21 cellular contexts compared by ENCODE assay signal in genomic region chr11:82869657-82870056, GRCh38. TPM values are rescaled to one million over a fixed set of nuclear protein-coding genes. Genes with fewer than 3 reads are reported as not detected.
A peak's percentile ranks its signal among the peaks of the same experiment; 100 is the strongest.
DNase-seq lines count a peak whose midpoint lies in the region; ATAC-seq, FAIRE-seq and TF ChIP-seq lines count a peak whose summit lies in the region.
"Had no signal": no experiment of that assay in that cellular context is flagged by ENCODE, and none has a peak within 500 bp of the region (broad histone marks: within the 10 kb centered on the region; RNA-seq: fewer than 3 reads in every experiment).

No MANE protein-coding gene starts in this region.

- H4K20me1 ChIP-seq in GM23248 (ENCODE audit: insufficient read depth) (no peaks in the 10 kb centered on the region), HepG2 (ENCODE audit: insufficient read depth, low read length) (no peaks in the 10 kb centered on the region)

- no peak overlapping the region for H3K9ac ChIP-seq in GM23248
- no peak overlapping the region for H3K9ac ChIP-seq in HepG2 (ENCODE audit: insufficient read depth, low read depth, low read length)

- H3K4me3 ChIP-seq in GM23248: no peak overlapping the region
- H3K4me3 ChIP-seq in HepG2 (replicated peaks in 1 of 3; ENCODE audit: insufficient read depth in 1 of 3, low read depth in 2 of 3, low read length in 3 of 3): no peak overlapping the region

- no peak for TF ChIP-seq POLR2A in HepG2 (IDR thresholded peaks at IDR 0.05; ENCODE audit: insufficient read depth in 1 of 2, low read depth in 2 of 2, low read length in 2 of 2)
- TF ChIP-seq POLR2A in GM12891 (IDR thresholded peaks at IDR 0.05; ENCODE audit: low read depth, low read length): no peak

- H3K27ac Mint-ChIP-seq in stimulated activated memory B cell treated with anti-CD40 and anti-IgM and Interleukin-4, amounts not matched to agents 10 μg/mL and 1 μg/mL and 100 μg/mL, for 72 hours: peak overlapping the region; percentile 76

- no peak for TF ChIP-seq RAD21 in HepG2 (CRISPR knock-in tag; IDR thresholded peaks at IDR 0.05)

- H3K4me2 ChIP-seq in GM23248 (ENCODE audit: unreplicated experiment): peak overlapping the region; percentile 19
- no peak overlapping the region for H3K4me2 ChIP-seq in HepG2 (ENCODE audit: low read depth, low read length)

- H3K27me3 ChIP-seq in GM23248 (replicated peaks; ENCODE audit: insufficient read depth) (no peaks in the 10 kb centered on the region), HepG2 (ENCODE audit: control insufficient read depth in 1 of 2, insufficient read depth in 2 of 2, low read length in 2 of 2) (no peaks in the 10 kb centered on the region)

- no peaks in the 10 kb centered on the region for H3K27me3 Mint-ChIP-seq in stimulated activated memory B cell treated with anti-CD40 and anti-IgM and Interleukin-4, amounts not matched to agents 10 μg/mL and 1 μg/mL and 100 μg/mL, for 72 hours
- H3K27me3 Mint-ChIP-seq: stimulated activated naive B cell treated with anti-CD40 and anti-IgM and Interleukin-4, amounts not matched to agents 10 μg/mL and 1 μg/mL and 100 μg/mL, for 72 hours had no signal

- no peaks in the 10 kb centered on the region for H3K36me3 Mint-ChIP-seq in stimulated activated memory B cell treated with anti-CD40 and anti-IgM and Interleukin-4, amounts not matched to agents 10 μg/mL and 1 μg/mL and 100 μg/mL, for 72 hours
- H3K36me3 Mint-ChIP-seq: stimulated activated naive B cell treated with anti-CD40 and anti-IgM and Interleukin-4, amounts not matched to agents 10 μg/mL and 1 μg/mL and 100 μg/mL, for 72 hours had no signal

- peaks cover 7% of the 10 kb centered on the region; the same call in 1 of the 2 replicates for H3F3A ChIP-seq in GM23248 (ENCODE audit: insufficient read depth)

- H3K4me1 ChIP-seq in GM23248 (ENCODE audit: insufficient read depth): peaks cover 11% of the 10 kb centered on the region
- H3K4me1 ChIP-seq in HepG2 (ENCODE audit: insufficient read depth, low read length): 0 out of 2 replicates have a peak, but pooled peaks cover 8% of the 10 kb centered on the region
- H3K4me1 ChIP-seq: Caco-2 had no signal

- TF ChIP-seq CTCF in HepG2 (CRISPR knock-in tag; IDR thresholded peaks at IDR 0.05): no peak

- H3K27ac ChIP-seq in GM23248 (no peak overlapping the region), HepG2 (ENCODE audit: extremely low read length, insufficient read depth, low read length) (no peak overlapping the region)

- CTCF ChIA-PET in HepG2 (lab: Yijun Ruan, JAX; ENCODE audit: low intra/inter-chr PET ratio, low total read pairs): no interaction called here

- H3K9me3 ChIP-seq in GM23248 (ENCODE audit: low read depth) (no peaks in the 10 kb centered on the region), HepG2 (ENCODE audit: low read length) (no peaks in the 10 kb centered on the region)
- H3K9me3 ChIP-seq: Caco-2 had no signal

- no peaks in the 10 kb centered on the region for H3K9me3 Mint-ChIP-seq in stimulated activated memory B cell treated with anti-CD40 and anti-IgM and Interleukin-4, amounts not matched to agents 10 μg/mL and 1 μg/mL and 100 μg/mL, for 72 hours
- H3K9me3 Mint-ChIP-seq: stimulated activated naive B cell treated with anti-CD40 and anti-IgM and Interleukin-4, amounts not matched to agents 10 μg/mL and 1 μg/mL and 100 μg/mL, for 72 hours had no signal

- H3K4me3 Mint-ChIP-seq in stimulated activated memory B cell treated with anti-CD40 and anti-IgM and Interleukin-4, amounts not matched to agents 10 μg/mL and 1 μg/mL and 100 μg/mL, for 72 hours: no peak overlapping the region
- H3K4me3 Mint-ChIP-seq: stimulated activated naive B cell treated with anti-CD40 and anti-IgM and Interleukin-4, amounts not matched to agents 10 μg/mL and 1 μg/mL and 100 μg/mL, for 72 hours had no signal

- H3K9me2 ChIP-seq in GM23248 (ENCODE audit: insufficient read depth): no peaks in the 10 kb centered on the region

- no peaks in the 10 kb centered on the region for H3K36me3 ChIP-seq in GM23248 (ENCODE audit: low read depth)
- no peaks in the 10 kb centered on the region for H3K36me3 ChIP-seq in HepG2 (replicated peaks in 1 of 2; ENCODE audit: control insufficient read depth in 1 of 2, insufficient read depth in 2 of 2, low read length in 2 of 2)

- H3K79me2 ChIP-seq in GM23248 (ENCODE audit: insufficient read depth): no peaks in the 10 kb centered on the region
- peaks cover 3% of the 10 kb centered on the region for H3K79me2 ChIP-seq in HepG2 (ENCODE audit: insufficient read depth, low read length)

- POLR2A ChIA-PET in HepG2 (lab: Yijun Ruan, JAX): no interaction called here

- TF ChIP-seq EP300 in HepG2 (IDR thresholded peaks at IDR 0.05; ENCODE audit: low read depth in 2 of 2, low read length in 2 of 2) (no peak), HepG2 (CRISPR knock-in tag; IDR thresholded peaks at IDR 0.05; ENCODE audit: borderline replicate concordance) (no peak)

- no TSS peak for BruUV-seq in HepG2 (replicated peaks; lab: Mats Ljungman, UMichigan)

- FAIRE-seq in HepG2 (lab: Jason Lieb, UNC) (no peak), GM12891 (lab: Jason Lieb, UNC) (no peak)

- H2AFZ ChIP-seq in GM23248: no peak overlapping the region
- no peak overlapping the region for H2AFZ ChIP-seq in HepG2 (ENCODE audit: low read length)

- peaks cover 24% of the 10 kb centered on the region for H3K4me1 Mint-ChIP-seq in stimulated activated memory B cell treated with anti-CD40 and anti-IgM and Interleukin-4, amounts not matched to agents 10 μg/mL and 1 μg/mL and 100 μg/mL, for 72 hours

- in situ Hi-C loops in GM23248 (cut with MboI) (loop anchor here (10.0 to 25.0 kb wide), 2 partner anchors 145 to 943 kb away; no protein-coding TSS in a partner anchor), HepG2 (cut with HindIII; ENCODE audit: extremely low pct_ligation_motif_present, low pct_unique_long_range_greater_than_20kb) (loop anchor here (10.0 to 25.0 kb wide), 2 partner anchors 95 to 943 kb away; no protein-coding TSS in a partner anchor)

- DNase-seq in GM23248 (no peak), HepG2 (ENCODE audit: low spot score) (no peak), GM12891 (ENCODE audit: insufficient read length, low spot score) (no peak), COR-L47 (lab: John Stamatoyannopoulos, UW) (no peak)
- DNase-seq: activated CD4-positive, alpha-beta T cell treated with anti-CD3 and anti-CD28 coated beads, Interleukin-2, amount 50 U/mL, for 48 hours; activated naive CD4-positive, alpha-beta T cell; anterior cingulate cortex; Caco-2; cerebellar nuclear complex; effector memory CD4-positive, alpha-beta T cell; GOT3; hypothalamus; islet precursor cell; NCI-H1105 treated with DMSO at 0.1 percent for 48 hours; NCI-H524 treated with DMSO at 0.1 percent for 48 hours; stimulated activated CD4-positive, alpha-beta T cell treated with anti-CD3 and anti-CD28 coated beads, Interleukin-15, amount 100 ng/mL, for 24 hours; stimulated activated naive B cell treated with anti-CD40 and anti-IgM and Interleukin-4, amounts not matched to agents 10 μg/mL and 1 μg/mL and 100 μg/mL, for 72 hours had no signal

- intact Hi-C loops in HepG2 (cut with micrococcal nuclease; ENCODE audit: unreplicated experiment): no loop called here

- ATAC-seq in esophagus mucosa (peak; percentile 91), HepG2 (no peak), GM21381 (IDR thresholded peaks at IDR 0.05; ENCODE audit: unreplicated experiment) (no peak), GM18519 (IDR thresholded peaks at IDR 0.05; ENCODE audit: low FRiP score, unreplicated experiment) (no peak)
- no peak for ATAC-seq in stimulated activated memory B cell treated with anti-CD40 and anti-IgM and Interleukin-4, amounts not matched to agents 10 μg/mL and 1 μg/mL and 100 μg/mL, for 72 hours
- ATAC-seq: stimulated activated naive B cell treated with anti-CD40 and anti-IgM and Interleukin-4, amounts not matched to agents 10 μg/mL and 1 μg/mL and 100 μg/mL, for 72 hours had no signal

RNA-seq across cellular contexts. Expression of gene PRCP, which starts 30.6 kb away (rescaled TPM):
- total RNA-seq in GM23248 (2014; rRNA removed; shearing (Covaris generic)): 66.3 and 84.1 TPM in 2 replicates
- polyA plus RNA-seq in GM23248 (2016; fragmentation: Nextera tagmentation; extraction: Ambion mirVana): 85.7 and 90.1 TPM in 2 replicates
- 48.5 TPM for total RNA-seq in esophagus mucosa
- 49.9 and 84.2 TPM in 2 replicates for total RNA-seq in HepG2 (2016; rRNA removed; fragmentation: Illumina TruSeq; extraction: Trizol)
- 12.9 and 14.2 TPM in 2 replicates for total RNA-seq in HepG2 (2016; cell fraction: cytosol; rRNA removed; fragmentation: Illumina TruSeq; extraction: Trizol; ENCODE audit: low read depth)
- 49.2 and 86.3 TPM in 2 replicates for total RNA-seq in HepG2 (2016; cell fraction: insoluble cytoplasmic fraction; rRNA removed; fragmentation: Illumina TruSeq; extraction: Trizol)
- total RNA-seq in HepG2 (2016; cell fraction: membrane; rRNA removed; fragmentation: Illumina TruSeq; extraction: Trizol): 29.1 and 33.4 TPM in 2 replicates
- 75.4 and 86.0 TPM in 2 replicates for total RNA-seq in HepG2 (2016; cell fraction: nucleus; rRNA removed; fragmentation: Illumina TruSeq; extraction: Trizol)
- polyA plus RNA-seq in HepG2 (2011; rRNA removed): 79.7 and 105 TPM in 2 replicates
- polyA plus RNA-seq in HepG2 (2011; cell fraction: cytosol; rRNA removed): 63.3 and 100 TPM in 2 replicates
- polyA plus RNA-seq in HepG2 (2011; cell fraction: nucleus; rRNA removed): 24.2 and 26.5 TPM in 2 replicates
- 56.3 and 103 TPM in 2 replicates for polyA plus RNA-seq in HepG2 (2012)
- polyA plus RNA-seq in HepG2 (2016; cell fraction: cytosol; fragmentation: Illumina TruSeq; extraction: Trizol; ENCODE audit: low read depth): 12.6 and 13.4 TPM in 2 replicates
- 48.2 and 49.2 TPM in 2 replicates for polyA plus RNA-seq in HepG2 (2016; cell fraction: insoluble cytoplasmic fraction; fragmentation: Illumina TruSeq; extraction: Trizol; ENCODE audit: low read depth)
- polyA plus RNA-seq in HepG2 (2016; cell fraction: membrane; fragmentation: Illumina TruSeq; extraction: Trizol; ENCODE audit: low read depth): 27.2 and 33.0 TPM in 2 replicates
- polyA plus RNA-seq in HepG2 (2016; cell fraction: nucleus; fragmentation: Illumina TruSeq; extraction: Trizol; ENCODE audit: insufficient read depth, low read depth): 84.6 and 95.4 TPM in 2 replicates
- 22.7 and 35.1 TPM in 2 replicates for polyA minus RNA-seq in HepG2 (2011; rRNA and poly(A)+ RNA removed; ENCODE audit: low replicate concordance)
- polyA minus RNA-seq in HepG2 (2011; cell fraction: cytosol; rRNA and poly(A)+ RNA removed): 55.6 and 56.6 TPM in 2 replicates
- polyA minus RNA-seq in HepG2 (2011; cell fraction: nucleus; rRNA and poly(A)+ RNA removed): 29.0 and 33.7 TPM in 2 replicates
- polyA plus RNA-seq in GM12891 (2012; ENCODE audit: low read depth, missing spikeins): 17.2 TPM

RNA-seq across cellular contexts. Expression of gene DDIAS, which starts 31.9 kb away (rescaled TPM):
- total RNA-seq in GM23248 (2014; rRNA removed; shearing (Covaris generic)): 5.4 and 7.6 TPM in 2 replicates
- polyA plus RNA-seq in GM23248 (2016; fragmentation: Nextera tagmentation; extraction: Ambion mirVana): 4.5 and 5.0 TPM in 2 replicates
- 8.9 TPM for total RNA-seq in esophagus mucosa
- total RNA-seq in HepG2 (2016; rRNA removed; fragmentation: Illumina TruSeq; extraction: Trizol): 13.0 and 23.5 TPM in 2 replicates
- total RNA-seq in HepG2 (2016; cell fraction: cytosol; rRNA removed; fragmentation: Illumina TruSeq; extraction: Trizol; ENCODE audit: low read depth): 4.5 and 6.3 TPM in 2 replicates
- total RNA-seq in HepG2 (2016; cell fraction: insoluble cytoplasmic fraction; rRNA removed; fragmentation: Illumina TruSeq; extraction: Trizol): 12.6 and 21.3 TPM in 2 replicates
- 9.5 and 11.4 TPM in 2 replicates for total RNA-seq in HepG2 (2016; cell fraction: membrane; rRNA removed; fragmentation: Illumina TruSeq; extraction: Trizol)
- 9.5 and 11.1 TPM in 2 replicates for total RNA-seq in HepG2 (2016; cell fraction: nucleus; rRNA removed; fragmentation: Illumina TruSeq; extraction: Trizol)
- polyA plus RNA-seq in HepG2 (2011; rRNA removed): 2.2 and 3.5 TPM in 2 replicates
- 1.6 and 2.0 TPM in 2 replicates for polyA plus RNA-seq in HepG2 (2011; cell fraction: cytosol; rRNA removed)
- polyA plus RNA-seq in HepG2 (2011; cell fraction: nucleus; rRNA removed): 1.0 and 1.6 TPM in 2 replicates
- polyA plus RNA-seq in HepG2 (2012): 1.7 and 5.3 TPM in 2 replicates
- polyA plus RNA-seq in HepG2 (2016; cell fraction: cytosol; fragmentation: Illumina TruSeq; extraction: Trizol; ENCODE audit: low read depth): 0.66 and 0.94 TPM in 2 replicates
- polyA plus RNA-seq in HepG2 (2016; cell fraction: insoluble cytoplasmic fraction; fragmentation: Illumina TruSeq; extraction: Trizol; ENCODE audit: low read depth): 13.7 and 16.2 TPM in 2 replicates
- polyA plus RNA-seq in HepG2 (2016; cell fraction: membrane; fragmentation: Illumina TruSeq; extraction: Trizol; ENCODE audit: low read depth): 2.6 and 3.1 TPM in 2 replicates
- 11.7 and 12.4 TPM in 2 replicates for polyA plus RNA-seq in HepG2 (2016; cell fraction: nucleus; fragmentation: Illumina TruSeq; extraction: Trizol; ENCODE audit: insufficient read depth, low read depth)
- polyA minus RNA-seq in HepG2 (2011; rRNA and poly(A)+ RNA removed; ENCODE audit: low replicate concordance): 10.5 and 39.5 TPM in 2 replicates
- 1.9 and 3.3 TPM in 2 replicates for polyA minus RNA-seq in HepG2 (2011; cell fraction: cytosol; rRNA and poly(A)+ RNA removed)
- 2.1 and 3.9 TPM in 2 replicates for polyA minus RNA-seq in HepG2 (2011; cell fraction: nucleus; rRNA and poly(A)+ RNA removed)
- 2.9 TPM for polyA plus RNA-seq in GM12891 (2012; ENCODE audit: low read depth, missing spikeins)
